Comparison of ENCODE assay signal across 2 cellular contexts in genomic region chr10:70228503-70228902, GRCh38.
TF ChIP-seq lines count a peak whose summit lies in the region.

No MANE protein-coding gene starts in this region.

TF ChIP-seq in HepG2, 621 proteins besides CTCF, POLR2A, EP300 and RAD21:
- no peak for TF ChIP-seq NFKB2 (CRISPR knock-in tag; IDR thresholded peaks at IDR 0.05; ENCODE audit: borderline replicate concordance)
- TF ChIP-seq AHR (CRISPR knock-in tag; IDR thresholded peaks at IDR 0.05) = no peak
- no peak for TF ChIP-seq ZNF629 (CRISPR knock-in tag; conservative IDR thresholded peaks at IDR 0.05)
- TF ChIP-seq ATF1 (CRISPR knock-in tag; IDR thresholded peaks at IDR 0.05) = no peak
- TF ChIP-seq RFX3 (CRISPR knock-in tag; IDR thresholded peaks at IDR 0.05) = no peak
- TF ChIP-seq ZNF639 (CRISPR knock-in tag; conservative IDR thresholded peaks at IDR 0.05) = no peak
- no peak for TF ChIP-seq ETS1 (CRISPR knock-in tag; IDR thresholded peaks at IDR 0.05)
- no peak for TF ChIP-seq POLR2AphosphoS2 (IDR thresholded peaks at IDR 0.05; ENCODE audit: low read depth, low read length)
TF ChIP-seq in HepG2: peak in this region for 0.

TF ChIP-seq in GM12878, 131 proteins besides CTCF, POLR2A, EP300 and RAD21:
- TF ChIP-seq BACH1 (IDR thresholded peaks at IDR 0.05; ENCODE audit: borderline replicate concordance) = no peak
- TF ChIP-seq FOS (IDR thresholded peaks at IDR 0.05; ENCODE audit: borderline replicate concordance, extremely low read depth, insufficient read length) = no peak
- TF ChIP-seq LARP7 (IDR thresholded peaks at IDR 0.05) = no peak
- TF ChIP-seq TBL1XR1 (IDR thresholded peaks at IDR 0.05; ENCODE audit: low read depth, low read length) = no peak
- TF ChIP-seq CUX1 (IDR thresholded peaks at IDR 0.05; ENCODE audit: insufficient replicate concordance, low read depth, low read length) = no peak
- TF ChIP-seq RELB (IDR thresholded peaks at IDR 0.05; ENCODE audit: low read depth) = no peak
- no peak for TF ChIP-seq EED (IDR thresholded peaks at IDR 0.05; ENCODE audit: low read depth)
- TF ChIP-seq ZNF217 (IDR thresholded peaks at IDR 0.05) = no peak
- TF ChIP-seq CBX5 (IDR thresholded peaks at IDR 0.05; ENCODE audit: low read depth) = no peak
- no peak for TF ChIP-seq CBFB (IDR thresholded peaks at IDR 0.05; ENCODE audit: low read depth)
- TF ChIP-seq NR2F1 (conservative IDR thresholded peaks at IDR 0.05) = no peak
- no peak for TF ChIP-seq SIX5 (IDR thresholded peaks at IDR 0.05; ENCODE audit: low read depth, low read length, severe bottlenecking)
- no peak for TF ChIP-seq ATF3 (IDR thresholded peaks at IDR 0.05; ENCODE audit: borderline replicate concordance, extremely low read depth, low read depth, low read length)
- no peak for TF ChIP-seq TCF7 (IDR thresholded peaks at IDR 0.05; ENCODE audit: borderline replicate concordance)
- TF ChIP-seq RAD51 (IDR thresholded peaks at IDR 0.05) = no peak
- TF ChIP-seq CHD4 (IDR thresholded peaks at IDR 0.05) = no peak
- TF ChIP-seq E2F4 (IDR thresholded peaks at IDR 0.05; ENCODE audit: low read depth, low read length) = no peak
- no peak for TF ChIP-seq KLF5 (IDR thresholded peaks at IDR 0.05; ENCODE audit: partially characterized antibody)
- TF ChIP-seq IRF4 (IDR thresholded peaks at IDR 0.05; ENCODE audit: low read depth, low read length) = no peak
